14 cellular contexts compared by ENCODE assay signal in genomic region chr12:25283006-25283405, GRCh38.
"Had no signal": no experiment of that assay in that cellular context is flagged by ENCODE, and none has a peak within 500 bp of the region (broad histone marks: within the 10 kb centered on the region; RNA-seq: fewer than 3 reads in every experiment).

No MANE protein-coding gene starts in this region.

- H3K27me3 ChIP-seq: esophagus squamous epithelium, left lung had no signal

- H3K27ac ChIP-seq: left lung, thoracic aorta had no signal

- H3K36me3 ChIP-seq: esophagus squamous epithelium, left lung, thoracic aorta had no signal

- H3K9me3 Mint-ChIP-seq: activated T-cell treated with anti-CD3 and anti-CD28 coated beads, Interleukin-2, amount 50 U/mL, for 4 hours; stimulated activated naive CD8-positive, alpha-beta T cell treated with anti-CD3 and anti-CD28 coated beads, Interleukin-15, Interleukin-2, amounts not matched to agents 100 ng/mL and 50 ng/mL, for 24 hours had no signal

- H3K27ac Mint-ChIP-seq: activated CD8-positive, alpha-beta memory T cell treated with anti-CD3 and anti-CD28 coated beads, Interleukin-2, amount 10 ng/mL, durations not matched to agents 7 days and 5 days; stimulated activated naive CD8-positive, alpha-beta T cell treated with anti-CD3 and anti-CD28 coated beads, Interleukin-15, Interleukin-2, amounts not matched to agents 100 ng/mL and 50 ng/mL, for 24 hours had no signal

- H3K4me1 ChIP-seq: left lung had no signal

- H3K36me3 Mint-ChIP-seq: activated CD8-positive, alpha-beta memory T cell treated with anti-CD3 and anti-CD28 coated beads, Interleukin-2, amount 10 ng/mL, durations not matched to agents 7 days and 5 days had no signal

- DNase-seq: activated CD4-positive, alpha-beta T cell treated with anti-CD3 and anti-CD28 coated beads, Interleukin-2, amount 50 U/mL, for 48 hours; activated CD4-positive, CD25-positive, alpha-beta regulatory T cell; activated CD8-positive, alpha-beta memory T cell treated with anti-CD3 and anti-CD28 coated beads, Interleukin-2, amount 10 ng/mL, durations not matched to agents 7 days and 5 days; activated gamma-delta T cell treated with Interleukin-2 at 50 U/mL for 16 hours; activated T-cell treated with anti-CD3 and anti-CD28 coated beads, Interleukin-2, amount 50 U/mL, for 4 hours; esophagus squamous epithelium; foreskin fibroblast; head of caudate nucleus; left lung; stimulated activated CD4-positive, alpha-beta T cell treated with anti-CD3 and anti-CD28 coated beads, Interleukin-15, amount 100 ng/mL, for 24 hours; stimulated activated CD4-positive, alpha-beta T cell treated with anti-CD3 and anti-CD28 coated beads, Interleukin-4, amount 100 ng/mL, for 24 hours; T-helper 2 cell had no signal

- H3K27me3 Mint-ChIP-seq: stimulated activated naive CD8-positive, alpha-beta T cell treated with anti-CD3 and anti-CD28 coated beads, Interleukin-15, Interleukin-2, amounts not matched to agents 100 ng/mL and 50 ng/mL, for 24 hours had no signal

- H3K9me3 ChIP-seq: esophagus squamous epithelium, left lung, thoracic aorta had no signal

- H3K4me3 ChIP-seq: esophagus squamous epithelium, left lung, thoracic aorta had no signal

- H3K4me3 Mint-ChIP-seq: activated CD8-positive, alpha-beta memory T cell treated with anti-CD3 and anti-CD28 coated beads, Interleukin-2, amount 10 ng/mL, durations not matched to agents 7 days and 5 days; activated T-cell treated with anti-CD3 and anti-CD28 coated beads, Interleukin-2, amount 50 U/mL, for 4 hours; stimulated activated naive CD8-positive, alpha-beta T cell treated with anti-CD3 and anti-CD28 coated beads, Interleukin-15, Interleukin-2, amounts not matched to agents 100 ng/mL and 50 ng/mL, for 24 hours had no signal
